12 cellular contexts compared by ENCODE assay signal in the genomic region with DNA sequence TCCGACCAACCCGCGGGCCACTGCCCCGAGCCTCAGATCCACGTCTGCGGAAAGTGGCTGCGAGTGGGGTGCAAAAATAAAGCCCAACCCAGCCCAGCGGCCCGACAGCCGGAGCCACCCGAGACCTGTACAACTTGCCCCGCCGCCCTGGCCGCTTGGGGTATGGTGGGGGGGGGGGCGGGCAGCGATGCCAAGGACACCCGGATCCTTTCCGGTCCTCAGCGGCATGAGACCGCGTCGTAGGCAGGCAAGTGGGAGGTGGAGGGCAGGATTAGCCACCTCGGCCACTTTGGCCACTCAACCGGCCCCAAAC. TPM values are rescaled to one million over a fixed set of nuclear protein-coding genes. Genes with fewer than 3 reads are reported as not detected.
DNase-seq lines count a peak whose midpoint lies in the region; ATAC-seq and TF ChIP-seq lines count a peak whose summit lies in the region.
"Had no signal": no experiment of that assay in that cellular context is flagged by ENCODE, and none has a peak within 500 bp of the region (broad histone marks: within the 10 kb centered on the region; RNA-seq: fewer than 3 reads in every experiment).

No MANE protein-coding gene starts in this region.

- no peak overlapping the region for H3K27ac Mint-ChIP-seq in T-cell
- H3K27ac Mint-ChIP-seq: activated CD8-positive, alpha-beta memory T cell treated with anti-CD3 and anti-CD28 coated beads, Interleukin-2, amount 10 ng/mL, durations not matched to agents 7 days and 5 days had no signal

- H3K4me3 ChIP-seq in astrocyte of the spinal cord (ENCODE audit: low read depth, low read length) (peak overlapping the region; percentile 37), iPS-18c (ENCODE audit: insufficient read depth, low read depth, low read length) (peak overlapping the region; percentile 50), retinal pigment epithelial cell (ENCODE audit: low read length) (peak overlapping the region; percentile 40)

- peaks cover 18 to 41% of the 10 kb centered on the region in 2 donors for H3K27me3 Mint-ChIP-seq in T-cell

- no peak for TF ChIP-seq CTCF in astrocyte of the spinal cord (IDR thresholded peaks at IDR 0.05; ENCODE audit: low read depth, low read length)
- TF ChIP-seq CTCF in retinal pigment epithelial cell (conservative IDR thresholded peaks at IDR 0.05; ENCODE audit: low read depth, low read length): no peak

- no peaks in the 10 kb centered on the region; the same call in 1 of the 2 replicates for H3K4me1 ChIP-seq in ES-I3 (ENCODE audit: insufficient read depth, low read length)
- H3K4me1 ChIP-seq: BE2C had no signal

- peak overlapping the region; percentile 78; the same call in 1 of the 2 replicates for H3K9ac ChIP-seq in ES-I3 (ENCODE audit: low read depth, low read length)

- H3K9me3 ChIP-seq in ES-I3 (ENCODE audit: control insufficient read depth, insufficient read depth, low read length) (no peaks in the 10 kb centered on the region), iPS-18c (ENCODE audit: control insufficient read depth, insufficient read depth, low read length) (no peaks in the 10 kb centered on the region)
- H3K9me3 ChIP-seq: BE2C had no signal

- H3K4me3 Mint-ChIP-seq in T-cell: no peak overlapping the region
- H3K4me3 Mint-ChIP-seq: activated CD8-positive, alpha-beta memory T cell treated with anti-CD3 and anti-CD28 coated beads, Interleukin-2, amount 10 ng/mL, durations not matched to agents 7 days and 5 days had no signal

- H3K36me3 ChIP-seq in ES-I3 (ENCODE audit: insufficient read depth, low read length): no peaks in the 10 kb centered on the region; the same call in 1 of the 2 replicates
- H3K36me3 ChIP-seq: BE2C had no signal

- DNase-seq in astrocyte of the spinal cord (ENCODE audit: low read depth, low spot score): no peak
- DNase-seq in retinal pigment epithelial cell (ENCODE audit: low read depth): no peak
- no peak for DNase-seq in NCI-H524 treated with DMSO at 0.1 percent for 48 hours (lab: John Stamatoyannopoulos, UW)
- DNase-seq in T-cell: no peak
- DNase-seq in GM19238 (ENCODE audit: insufficient read length, low spot score): no peak
- DNase-seq in SW480 (ENCODE audit: low spot score): no peak
- DNase-seq: activated CD8-positive, alpha-beta memory T cell treated with anti-CD3 and anti-CD28 coated beads, Interleukin-2, amount 10 ng/mL, durations not matched to agents 7 days and 5 days; BE2C; foreskin melanocyte; NCI-H2171 treated with DMSO at 0.1 percent for 48 hours had no signal

- no peaks in the 10 kb centered on the region for H3K9me3 Mint-ChIP-seq in T-cell

- CTCF ChIA-PET in T-cell (lab: Charles Lee): no interaction called here

- peaks cover 0 to 4% (median 0%) of the 10 kb centered on the region in 3 donors for H3K4me1 Mint-ChIP-seq in T-cell
- H3K4me1 Mint-ChIP-seq: activated CD8-positive, alpha-beta memory T cell treated with anti-CD3 and anti-CD28 coated beads, Interleukin-2, amount 10 ng/mL, durations not matched to agents 7 days and 5 days had no signal

- no peak for ATAC-seq in T-cell (replicated peaks in 1 of 4)
- ATAC-seq: activated CD8-positive, alpha-beta memory T cell treated with anti-CD3 and anti-CD28 coated beads, Interleukin-2, amount 10 ng/mL, durations not matched to agents 7 days and 5 days had no signal

- H3K36me3 Mint-ChIP-seq in T-cell: no peaks in the 10 kb centered on the region

- in situ Hi-C loops in astrocyte of the spinal cord (cut with HindIII; ENCODE audit: low sequenced_read_pairs): no loop called here

- POLR2A ChIA-PET in T-cell (lab: Charles Lee): no interaction called here

RNA-seq across cellular contexts. Expression of a gene that starts 1.6 kb away (rescaled TPM):
- not detected for total RNA-seq in T-cell
- total RNA-seq: activated CD8-positive, alpha-beta memory T cell treated with anti-CD3 and anti-CD28 coated beads, Interleukin-2, amount 10 ng/mL, durations not matched to agents 7 days and 5 days had no signal
